Comparison of ENCODE assay signal across 7 cellular contexts in the genomic region with DNA sequence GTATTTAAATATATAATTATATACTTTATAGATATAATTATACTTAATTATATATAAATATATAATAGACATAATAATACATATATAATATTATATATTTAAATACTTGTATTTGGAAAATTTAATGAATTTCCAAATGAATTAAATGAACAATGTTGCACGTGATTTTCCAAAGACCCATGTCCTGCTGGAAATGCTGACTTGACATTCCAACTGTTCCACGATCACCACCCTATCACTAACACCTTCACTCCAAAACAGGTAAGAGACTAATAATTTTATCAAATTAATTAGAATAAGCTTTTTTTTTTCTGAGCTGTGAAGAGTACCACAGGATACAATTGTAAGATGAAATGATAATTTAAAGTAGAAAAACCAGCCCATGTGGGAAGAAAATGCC.
"Had no signal": no experiment of that assay in that cellular context is flagged by ENCODE, and none has a peak within 500 bp of the region (broad histone marks: within the 10 kb centered on the region; RNA-seq: fewer than 3 reads in every experiment).

No MANE protein-coding gene starts in this region.

- ATAC-seq: K562 had no signal

- H3K4me2 ChIP-seq: GM23338 had no signal

- DNase-seq: H9, KG1 had no signal

- H2AFZ ChIP-seq: GM23338 had no signal

- H3K9me3 Mint-ChIP-seq: GM23338, H9 had no signal

- H3K27ac Mint-ChIP-seq: GM23338, H9 had no signal

- H3K4me3 ChIP-seq: GM23338, K562 had no signal

- H3K4me3 Mint-ChIP-seq: GM23338, H9 had no signal

- FAIRE-seq: H1, H54, HTR-8/SVneo, K562 had no signal
